In genomic region chr15:35546581-35547381, GRCh38 we compare ENCODE assay signal across 8 cellular contexts. TPM values are rescaled to one million over a fixed set of nuclear protein-coding genes. Genes with fewer than 3 reads are reported as not detected.
DNase-seq lines count a peak whose midpoint lies in the region; ATAC-seq and TF ChIP-seq lines count a peak whose summit lies in the region.

No MANE protein-coding gene starts in this region.

- H3K79me1 ChIP-seq in IMR-90 (ENCODE audit: low read depth in 1 of 2, low read length in 2 of 2) = peaks cover 19 to 29% of the 10 kb centered on the region in 2 experiments; a peak in 3 of 4 replicates

- H3K9ac ChIP-seq in IMR-90 (ENCODE audit: low read depth, low read length) (peak overlapping the region; percentile 93), mucosa of stomach (ENCODE audit: low read length) (peak overlapping the region; percentile 88)

- peak overlapping the region; percentile 96 for H3K27ac ChIP-seq in IMR-90 (ENCODE audit: insufficient read depth, low read length)
- H3K27ac ChIP-seq in cingulate gyrus (ENCODE audit: low read depth, low read length) = peak overlapping the region; percentile 94

- TF ChIP-seq RAD21 in IMR-90 (IDR thresholded peaks at IDR 0.05; ENCODE audit: low read length) = no peak

- peak overlapping the region; percentile 91 to 99 for H4K8ac ChIP-seq in IMR-90 (ENCODE audit: low read depth in 2 of 2, low read length in 2 of 2)

- H2BK120ac ChIP-seq in IMR-90 (ENCODE audit: low read depth, low read length) = peak overlapping the region; percentile 98

- no peaks in the 10 kb centered on the region for H3K4me1 ChIP-seq in IMR-90 (ENCODE audit: control insufficient read depth, insufficient read depth, low read length)
- peaks cover 8% of the 10 kb centered on the region for H3K4me1 ChIP-seq in mucosa of stomach (ENCODE audit: control insufficient read depth, insufficient read depth, low read length)

- dilution Hi-C loops in IMR-90 (cut with HindIII; ENCODE audit: low sequenced_read_pairs, unreplicated experiment) = no loop called here

- peak overlapping the region; percentile 97 for H3K56ac ChIP-seq in IMR-90 (ENCODE audit: extremely low read depth, insufficient read depth, low read length)

- H4K20me1 ChIP-seq in IMR-90 (ENCODE audit: insufficient read depth, low read length) = no peaks in the 10 kb centered on the region

- H3K36me3 Mint-ChIP-seq in T-helper 2 cell treated with Interferon-gamma antibody and Interleukin-4, amounts not matched to agents 5 μg/mL and 100 μg/mL, for 36 hours (ENCODE audit: low read depth) = no peaks in the 10 kb centered on the region

- peak overlapping the region; percentile 98 for H2BK5ac ChIP-seq in IMR-90 (ENCODE audit: low read depth, low read length, poor library complexity, severe bottlenecking)

- H3K9me1 ChIP-seq in IMR-90 (ENCODE audit: insufficient read depth, low read length) = peaks cover 6% of the 10 kb centered on the region

- H3K18ac ChIP-seq in IMR-90 (ENCODE audit: low read depth, low read length) = peak overlapping the region; percentile 92

- peak overlapping the region; percentile 99 for H3K4ac ChIP-seq in IMR-90 (ENCODE audit: low read depth, low read length)

- no peaks in the 10 kb centered on the region for H3K9me3 ChIP-seq in IMR-90 (ENCODE audit: control insufficient read depth, insufficient read depth, low read length)
- H3K9me3 ChIP-seq in mucosa of stomach (ENCODE audit: control insufficient read depth, low read length) = no peaks in the 10 kb centered on the region

- DNase-seq in T-helper 2 cell treated with Interferon-gamma antibody and Interleukin-4, amounts not matched to agents 5 μg/mL and 100 μg/mL, for 36 hours (ENCODE audit: low spot score) = no peak
- DNase-seq in T-helper 2 cell = no peak
- DNase-seq in IMR-90 = no peak
- no peak for DNase-seq in COLO829 (ENCODE audit: low spot score)
- no peak for DNase-seq in stimulated activated CD4-positive, alpha-beta T cell treated with anti-CD3 and anti-CD28 coated beads, Interleukin-4, amount 100 ng/mL, for 1 hour
- DNase-seq in GM20000 (ENCODE audit: low spot score) = no peak

- H3K4me1 Mint-ChIP-seq in T-helper 2 cell treated with Interferon-gamma antibody and Interleukin-4, amounts not matched to agents 5 μg/mL and 100 μg/mL, for 36 hours (ENCODE audit: low read depth) = peaks cover 15% of the 10 kb centered on the region

- BruUV-seq in IMR-90 (replicated peaks; lab: Mats Ljungman, UMichigan) = no TSS peak

- H4K91ac ChIP-seq in IMR-90 (ENCODE audit: insufficient read depth, low read depth, low read length) = peak overlapping the region; percentile 99

- no peaks in the 10 kb centered on the region for H3K27me3 Mint-ChIP-seq in T-helper 2 cell treated with Interferon-gamma antibody and Interleukin-4, amounts not matched to agents 5 μg/mL and 100 μg/mL, for 36 hours (ENCODE audit: low read depth)

- H3K14ac ChIP-seq in IMR-90 (replicated peaks; ENCODE audit: low read depth, low read length) = peak overlapping the region; percentile 100

- peak overlapping the region; percentile 93 for H3K4me3 Mint-ChIP-seq in T-helper 2 cell treated with Interferon-gamma antibody and Interleukin-4, amounts not matched to agents 5 μg/mL and 100 μg/mL, for 36 hours

- peak overlapping the region; percentile 81 for H3K4me2 ChIP-seq in IMR-90 (ENCODE audit: low read depth, low read length)

- peak overlapping the region; percentile 99 for H2AFZ ChIP-seq in IMR-90 (replicated peaks; ENCODE audit: low read length, poor library complexity)

- peak overlapping the region; percentile 94 for H3K23ac ChIP-seq in IMR-90 (ENCODE audit: low read depth, low read length)

- intact Hi-C loops in IMR-90 (cut with micrococcal nuclease) = loop anchor here (5.0 to 10.0 kb wide), 4 partner anchors 191 to 1548 kb away; no protein-coding TSS in a partner anchor

- CTCF ChIA-PET in IMR-90 (lab: Yijun Ruan, JAX) = no interaction called here

- WGBS in IMR-90 (ENCODE audit: extremely low coverage in 2 of 2, insufficient read length in 1 of 2), 2 experiments = 95% methylated on average over 10 of the region's 11 CpGs; no CpG with 5 or more reads in 1 of the 2 experiments

- peak overlapping the region; percentile 78 for H3K27ac Mint-ChIP-seq in T-helper 2 cell treated with Interferon-gamma antibody and Interleukin-4, amounts not matched to agents 5 μg/mL and 100 μg/mL, for 36 hours

- H3K9me3 Mint-ChIP-seq in T-helper 2 cell treated with Interferon-gamma antibody and Interleukin-4, amounts not matched to agents 5 μg/mL and 100 μg/mL, for 36 hours = no peaks in the 10 kb centered on the region

- TF ChIP-seq CTCF in IMR-90 (conservative IDR thresholded peaks at IDR 0.05; ENCODE audit: low read depth, low read length) (no peak), GM20000 (IDR thresholded peaks at IDR 0.05; ENCODE audit: extremely low read depth, missing control alignments) (no peak)

- H2AK9ac ChIP-seq in IMR-90 (replicated peaks; ENCODE audit: low read depth, low read length, poor library complexity) = peak overlapping the region; percentile 88

- no peaks in the 10 kb centered on the region for H3K36me3 ChIP-seq in IMR-90 (ENCODE audit: control insufficient read depth, insufficient read depth, low read length)
- H3K36me3 ChIP-seq in mucosa of stomach (ENCODE audit: control insufficient read depth, insufficient read depth, low read length) = no peaks in the 10 kb centered on the region

- H3K27me3 ChIP-seq in IMR-90 (ENCODE audit: control insufficient read depth, insufficient read depth, low read length) (no peaks in the 10 kb centered on the region), mucosa of stomach (ENCODE audit: control insufficient read depth, insufficient read depth, low read length) (no peaks in the 10 kb centered on the region)

- TF ChIP-seq POLR2A in IMR-90 (IDR thresholded peaks at IDR 0.05; ENCODE audit: low read depth, low read length) = no peak

- POLR2A ChIA-PET in IMR-90 (lab: Charles Lee; ENCODE audit: unreplicated experiment) = interaction anchor here (0.5 kb wide), 1 partner anchor 1231 kb away, joined by 4 read pairs; no protein-coding TSS in a partner anchor

- H2AK5ac ChIP-seq in IMR-90 (ENCODE audit: low read depth, low read length) = 0 out of 2 replicates have a peak overlapping the region, but pooled peaks have one; percentile 15

- peak overlapping the region; percentile 79 for H3K4me3 ChIP-seq in IMR-90 (ENCODE audit: insufficient read depth, low read depth, low read length)
- peak overlapping the region; percentile 78 for H3K4me3 ChIP-seq in mucosa of stomach (ENCODE audit: low read length)

- no peak for ATAC-seq in IMR-90 (ENCODE audit: low read depth)

- peak overlapping the region; percentile 99; the same call in 1 of the 3 replicates for H2BK15ac ChIP-seq in IMR-90 (ENCODE audit: low read depth, low read length)

- in situ Hi-C loops in IMR-90 (cut with MboI; ENCODE audit: low sequenced_read_pairs) = loop anchor here (25.0 kb wide), 1 partner anchor 941 kb away; no protein-coding TSS in a partner anchor

- H4K5ac ChIP-seq in IMR-90 (ENCODE audit: low read depth, low read length) = peak overlapping the region; percentile 84

- peak overlapping the region; percentile 78 for H2BK20ac ChIP-seq in IMR-90 (ENCODE audit: low read depth, low read length)

TF ChIP-seq in IMR-90, 13 proteins besides CTCF, POLR2A, EP300 and RAD21:
- no peak for TF ChIP-seq SMC3 (IDR thresholded peaks at IDR 0.05; ENCODE audit: low read depth, low read length)

RNA-seq across cellular contexts. Expression of gene DPH6, which starts 0.8 kb away (rescaled TPM):
- total RNA-seq in IMR-90 (2012; rRNA removed) = 8.1 and 21.4 TPM in 2 replicates
- polyA plus RNA-seq in IMR-90 (2012; rRNA removed) = 6.1 and 9.8 TPM in 2 replicates
- polyA plus RNA-seq in IMR-90 (2012; cell fraction: cytosol; rRNA removed) = 2.3 and 2.6 TPM in 2 replicates
- polyA plus RNA-seq in IMR-90 (2012; cell fraction: nucleus; rRNA removed; ENCODE audit: low replicate concordance) = 3.0 and 5.6 TPM in 2 replicates
